In genomic region chr5:10372726-10373709, GRCh38 we compare ENCODE assay signal across 17 cellular contexts. TPM values are rescaled to one million over a fixed set of nuclear protein-coding genes. Genes with fewer than 3 reads are reported as not detected.
DNase-seq lines count a peak whose midpoint lies in the region; ATAC-seq, FAIRE-seq and TF ChIP-seq lines count a peak whose summit lies in the region.
"Had no signal": no experiment of that assay in that cellular context is flagged by ENCODE, and none has a peak within 500 bp of the region (broad histone marks: within the 10 kb centered on the region; RNA-seq: fewer than 3 reads in every experiment).

No MANE protein-coding gene starts in this region.

- peaks cover 0 to 4% (median 0%) of the 10 kb centered on the region in 3 experiments for H3K36me3 ChIP-seq in naive thymus-derived CD4-positive, alpha-beta T cell (ENCODE audit: control insufficient read depth in 2 of 3, insufficient read depth in 3 of 3, low read length in 3 of 3)
- peaks cover 8% of the 10 kb centered on the region for H3K36me3 ChIP-seq in osteoblast (ENCODE audit: insufficient read depth, low read length)

- H4K20me1 ChIP-seq in osteoblast (ENCODE audit: insufficient read depth, low read length): peaks cover 73% of the 10 kb centered on the region

- DNase-seq in CD4-positive, alpha-beta T cell: no peak
- DNase-seq in GM19239 (ENCODE audit: insufficient read length, low spot score) (no peak), caudate nucleus (lab: John Stamatoyannopoulos, UW) (peak in 1 of 61 donors; percentile 23), osteoblast (ENCODE audit: insufficient read length, low spot score, missing footprints) (no peak)
- no peak for DNase-seq in naive thymus-derived CD4-positive, alpha-beta T cell
- DNase-seq: BE2C; NCI-H2029; NCI-H526 treated with DMSO at 0.1 percent for 48 hours; stimulated activated CD4-positive, alpha-beta T cell treated with anti-CD3 and anti-CD28 coated beads, Interleukin-2, amount 100 ng/mL, for 24 hours; stimulated activated CD8-positive, alpha-beta memory T cell treated with anti-CD3 and anti-CD28 coated beads, Interleukin-4, amount 100 ng/mL, for 48 hours had no signal

- peak; percentile 31 for FAIRE-seq in GM19239 (lab: Jason Lieb, UNC)
- FAIRE-seq: TTC549 had no signal

- H3K79me2 ChIP-seq in osteoblast (ENCODE audit: insufficient read depth, low read length): peaks cover 92% of the 10 kb centered on the region

- H3K4me1 Mint-ChIP-seq in CD4-positive, alpha-beta T cell (ENCODE audit: low read depth): peaks cover 90% of the 10 kb centered on the region
- H3K4me1 Mint-ChIP-seq in naive thymus-derived CD4-positive, alpha-beta T cell: peaks cover 57 to 94% (median 88%) of the 10 kb centered on the region in 7 donors

- no peaks in the 10 kb centered on the region for H3K27me3 ChIP-seq in CD4-positive, alpha-beta T cell (ENCODE audit: control insufficient read depth, insufficient read depth, low read length)
- H3K27me3 ChIP-seq in naive thymus-derived CD4-positive, alpha-beta T cell (ENCODE audit: control insufficient read depth in 2 of 2, insufficient read depth in 2 of 2, low read length in 2 of 2): no peaks in the 10 kb centered on the region
- no peaks in the 10 kb centered on the region for H3K27me3 ChIP-seq in osteoblast (ENCODE audit: insufficient read depth, low read length)
- H3K27me3 ChIP-seq: BE2C had no signal

- H3K9me3 Mint-ChIP-seq in CD4-positive, alpha-beta T cell: no peaks in the 10 kb centered on the region
- peaks cover 0 to 2% (median 0%) of the 10 kb centered on the region in 11 donors for H3K9me3 Mint-ChIP-seq in naive thymus-derived CD4-positive, alpha-beta T cell
- H3K9me3 Mint-ChIP-seq: activated T-helper 2 cell treated with anti-CD3 and anti-CD28 coated beads, Interferon-gamma antibody, Interleukin-2, Interleukin-4, amounts not matched to agents 10 μg/mL and 5 μg/mL and 100 μg/mL, durations not matched to agents 14 hours and 24 hours and 36 hours; natural killer cell treated with Interleukin-12 subunit alpha and Interleukin-12 subunit beta and Interleukin-15 and Interleukin-18, amount 100 ng/mL, for 72 hours had no signal

- CTCF ChIA-PET in CD4-positive, alpha-beta T cell (lab: Charles Lee): no interaction called here
- CTCF ChIA-PET in naive thymus-derived CD4-positive, alpha-beta T cell (lab: Charles Lee): no interaction called here

- H2AFZ ChIP-seq in osteoblast (ENCODE audit: low read length): no peak overlapping the region

- POLR2A ChIA-PET in CD4-positive, alpha-beta T cell (lab: Charles Lee): interaction anchor here (1.1 kb wide), 1 partner anchor 20 kb away, joined by 5 read pairs; the partner anchor contains the start of gene MARCHF6
- POLR2A ChIA-PET in naive thymus-derived CD4-positive, alpha-beta T cell (lab: Charles Lee): no interaction called here

- no peaks in the 10 kb centered on the region for H3K9me3 ChIP-seq in CD4-positive, alpha-beta T cell (ENCODE audit: control insufficient read depth, low read length)
- H3K9me3 ChIP-seq in naive thymus-derived CD4-positive, alpha-beta T cell (ENCODE audit: control insufficient read depth in 2 of 3, low read length in 3 of 3): no peaks in the 10 kb centered on the region
- H3K9me3 ChIP-seq in osteoblast (ENCODE audit: low read depth, low read length): no peaks in the 10 kb centered on the region

- peaks cover 13 to 39% of the 10 kb centered on the region in 2 donors for H3K4me1 ChIP-seq in naive thymus-derived CD4-positive, alpha-beta T cell (ENCODE audit: control insufficient read depth in 2 of 2, insufficient read depth in 2 of 2, low read length in 2 of 2)
- H3K4me1 ChIP-seq in osteoblast (ENCODE audit: insufficient read depth, low read length): peaks cover 8% of the 10 kb centered on the region

- H3K36me3 Mint-ChIP-seq in CD4-positive, alpha-beta T cell (ENCODE audit: low read depth): peaks cover 39% of the 10 kb centered on the region
- peaks cover 4 to 29% (median 15%) of the 10 kb centered on the region in 5 donors for H3K36me3 Mint-ChIP-seq in naive thymus-derived CD4-positive, alpha-beta T cell

- H3K4me3 ChIP-seq in naive thymus-derived CD4-positive, alpha-beta T cell (ENCODE audit: low read length): no peak overlapping the region
- no peak overlapping the region for H3K4me3 ChIP-seq in osteoblast (ENCODE audit: insufficient read depth, low read length)

- ATAC-seq in CD4-positive, alpha-beta T cell (ENCODE audit: poor library complexity): no peak
- ATAC-seq in naive thymus-derived CD4-positive, alpha-beta T cell: peak; percentile 11
- ATAC-seq in GM19395 (IDR thresholded peaks at IDR 0.05; ENCODE audit: unreplicated experiment) (no peak), HG02870 (IDR thresholded peaks at IDR 0.05; ENCODE audit: unreplicated experiment) (no peak), GM19397 (IDR thresholded peaks at IDR 0.05; ENCODE audit: unreplicated experiment) (no peak)
- ATAC-seq: Panc1 had no signal

- H3K27me3 Mint-ChIP-seq in CD4-positive, alpha-beta T cell: no peaks in the 10 kb centered on the region
- no peaks in the 10 kb centered on the region for H3K27me3 Mint-ChIP-seq in naive thymus-derived CD4-positive, alpha-beta T cell
- H3K27me3 Mint-ChIP-seq: natural killer cell treated with Interleukin-12 subunit alpha and Interleukin-12 subunit beta and Interleukin-15 and Interleukin-18, amount 100 ng/mL, for 72 hours had no signal

- no peak overlapping the region for H3K27ac ChIP-seq in CD4-positive, alpha-beta T cell (ENCODE audit: low read depth, low read length)
- peak overlapping the region; percentile 32 for H3K27ac ChIP-seq in caudate nucleus (ENCODE audit: low read depth, low read length)
- H3K27ac ChIP-seq in naive thymus-derived CD4-positive, alpha-beta T cell (ENCODE audit: low read depth, low read length): no peak overlapping the region
- no peak overlapping the region for H3K27ac ChIP-seq in osteoblast (ENCODE audit: low read depth, low read length)

- H3K4me3 Mint-ChIP-seq in CD4-positive, alpha-beta T cell: peak overlapping the region; percentile 2
- H3K4me3 Mint-ChIP-seq in naive thymus-derived CD4-positive, alpha-beta T cell: peak overlapping the region in 4 of 10 donors; percentile 10 to 67 (median 41)
- H3K4me3 Mint-ChIP-seq: natural killer cell treated with Interleukin-12 subunit alpha and Interleukin-12 subunit beta and Interleukin-15 and Interleukin-18, amount 100 ng/mL, for 72 hours had no signal

- peak overlapping the region; percentile 59 for H3K27ac Mint-ChIP-seq in CD4-positive, alpha-beta T cell
- H3K27ac Mint-ChIP-seq in naive thymus-derived CD4-positive, alpha-beta T cell: peak overlapping the region in 3 of 9 donors; percentile 20 to 36 (median 29)
- H3K27ac Mint-ChIP-seq: activated T-helper 2 cell treated with anti-CD3 and anti-CD28 coated beads, Interferon-gamma antibody, Interleukin-2, Interleukin-4, amounts not matched to agents 10 μg/mL and 5 μg/mL and 100 μg/mL, durations not matched to agents 14 hours and 24 hours and 36 hours had no signal

- TF ChIP-seq CTCF in CD4-positive, alpha-beta T cell (IDR thresholded peaks at IDR 0.05): no peak
- TF ChIP-seq CTCF in osteoblast (IDR thresholded peaks at IDR 0.05; ENCODE audit: extremely low read depth, low read depth, low read length): no peak

- H3K4me2 ChIP-seq in osteoblast (ENCODE audit: insufficient read depth, low read length): no peak overlapping the region

- intact Hi-C loops in CD4-positive, alpha-beta T cell (cut with DNase I, micrococcal nuclease): no loop called here
- intact Hi-C loops in naive thymus-derived CD4-positive, alpha-beta T cell (cut with micrococcal nuclease): no loop called here

RNA-seq across cellular contexts. Expression of gene MARCHF6, which starts 19.5 kb away (rescaled TPM):
- total RNA-seq in CD4-positive, alpha-beta T cell: 100 to 1,000 TPM; 176 to 182 TPM
- 100 to 1,000 TPM in 4 of 5 experiments, 10 to 100 TPM in 1; 85.4 to 211 (median 180) TPM for total RNA-seq in naive thymus-derived CD4-positive, alpha-beta T cell
- 10 to 100 TPM; 42.5 to 49.4 TPM for polyA plus RNA-seq in naive thymus-derived CD4-positive, alpha-beta T cell
- 53.9 and 64.8 TPM in 2 replicates for total RNA-seq in osteoblast
